Comparison of ENCODE assay signal across 8 cellular contexts in the genomic region with DNA sequence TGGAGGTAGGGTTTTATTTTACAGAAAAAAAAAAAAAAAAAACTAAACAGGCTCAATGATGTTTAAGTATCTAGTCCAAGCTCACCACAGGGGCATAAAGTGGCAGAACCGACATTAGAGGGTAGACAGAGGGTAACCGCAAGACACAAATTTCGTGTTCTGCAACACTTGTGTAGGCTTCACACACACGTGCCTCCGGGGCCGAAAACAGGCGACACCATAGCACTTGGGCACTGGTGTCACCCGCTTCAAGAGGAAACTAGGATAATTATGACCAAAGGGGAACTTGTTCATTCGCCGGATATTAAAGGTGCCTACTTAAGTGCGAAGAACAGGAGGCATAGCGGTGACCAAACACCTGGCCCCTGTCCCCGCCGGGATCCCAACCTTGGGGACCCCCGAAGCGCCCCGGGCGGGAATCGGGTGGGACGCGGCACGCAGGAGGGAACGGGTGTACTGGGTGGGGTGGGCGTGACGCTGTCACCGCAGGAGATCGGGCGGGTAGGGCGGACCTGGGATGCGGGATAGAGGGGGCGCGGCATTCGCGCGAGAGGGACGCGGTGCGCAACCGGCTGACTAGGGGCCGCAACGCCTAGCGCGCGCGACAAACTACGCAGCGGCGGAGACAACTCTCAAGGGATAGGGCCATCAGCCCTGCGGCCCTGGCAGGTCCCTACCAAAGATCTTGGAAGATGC. TPM values are rescaled to one million over a fixed set of nuclear protein-coding genes. Genes with fewer than 3 reads are reported as not detected.
DNase-seq lines count a peak whose midpoint lies in the region; ATAC-seq and TF ChIP-seq lines count a peak whose summit lies in the region.

No MANE protein-coding gene starts in this region.

- TF ChIP-seq CTCF in gastroesophageal sphincter (IDR thresholded peaks at IDR 0.05), result no peak

- WGBS in gastroesophageal sphincter (ENCODE audit: low coverage in 1 of 2), 2 donors, result 4 to 10% methylated on average over 5 to 7 of the region's 49 CpGs
- no CpG with 5 or more reads among the region's 49 CpGs for WGBS in trophoblast cell (ENCODE audit: extremely low coverage, insufficient coverage, insufficient read length)

- H2AFZ ChIP-seq in trophoblast cell (ENCODE audit: insufficient read depth, low read length, poor library complexity), result peak overlapping the region; percentile 84

- peaks cover 5 to 25% (median 10%) of the 10 kb centered on the region in 3 donors for H3K4me1 ChIP-seq in gastroesophageal sphincter
- H3K4me1 ChIP-seq in trophoblast cell (ENCODE audit: control insufficient read depth in 1 of 2, insufficient read depth in 2 of 2, low read length in 2 of 2), result peaks cover 0 to 3% of the 10 kb centered on the region in 2 experiments

- peaks cover 80% of the 10 kb centered on the region for H3K36me3 Mint-ChIP-seq in activated T-cell treated with anti-CD3 and anti-CD28 coated beads, Interleukin-2, amount 50 U/mL, for 24 hours (ENCODE audit: low read depth)

- H3K27ac ChIP-seq in gastroesophageal sphincter, result peak overlapping the region in 3 of 4 donors; percentile 77 to 80 (median 77)
- peak overlapping the region; percentile 24 for H3K27ac ChIP-seq in trophoblast cell (ENCODE audit: low read depth, low read length)

- peak overlapping the region; percentile 87 for H4K8ac ChIP-seq in trophoblast cell (ENCODE audit: low read depth, low read length)

- peak overlapping the region; percentile 52 for H2BK5ac ChIP-seq in trophoblast cell (ENCODE audit: low read depth, low read length, poor library complexity)

- peaks cover 10% of the 10 kb centered on the region for H3K79me1 ChIP-seq in trophoblast cell (ENCODE audit: low read length)

- TF ChIP-seq POLR2A in gastroesophageal sphincter (IDR thresholded peaks at IDR 0.05), result no peak

- H3K27me3 ChIP-seq in gastroesophageal sphincter, result no peaks in the 10 kb centered on the region
- H3K27me3 ChIP-seq in trophoblast cell (ENCODE audit: insufficient read depth, low read length), result no peaks in the 10 kb centered on the region

- peaks cover 53% of the 10 kb centered on the region for H3K4me1 Mint-ChIP-seq in activated T-cell treated with anti-CD3 and anti-CD28 coated beads, Interleukin-2, amount 50 U/mL, for 24 hours (ENCODE audit: low read depth)

- peak overlapping the region; percentile 77 for H3K14ac ChIP-seq in trophoblast cell (ENCODE audit: low read length)

- H4K12ac ChIP-seq in trophoblast cell (ENCODE audit: low read depth, low read length), result peak overlapping the region; percentile 71

- peak overlapping the region; percentile 82 for H4K91ac ChIP-seq in trophoblast cell (ENCODE audit: low read depth, low read length)

- peak; percentile 9 for ATAC-seq in GM18861 (IDR thresholded peaks at IDR 0.05; ENCODE audit: unreplicated experiment)
- ATAC-seq in HG03060 (IDR thresholded peaks at IDR 0.05; ENCODE audit: low read depth, unreplicated experiment), result peak; percentile 2
- ATAC-seq in gastroesophageal sphincter, result peak; percentile 4

- peak; percentile 10 for DNase-seq in Ammon's horn (ENCODE audit: low spot score)
- DNase-seq in NOMO-1 (lab: John Stamatoyannopoulos, UW; ENCODE audit: unreplicated experiment in 2 of 2), result peak; percentile 59 to 63
- DNase-seq in activated T-cell treated with anti-CD3 and anti-CD28 coated beads, Interleukin-2, amount 50 U/mL, for 24 hours, result no peak
- peak; percentile 30 to 55 for DNase-seq in trophoblast cell
- no peak for DNase-seq in inferior parietal cortex (ENCODE audit: extremely low spot score)

- H3K36me3 ChIP-seq in gastroesophageal sphincter (no peaks in the 10 kb centered on the region), trophoblast cell (ENCODE audit: control insufficient read depth in 1 of 2, insufficient read depth in 2 of 2, low read length in 2 of 2) (no peaks in the 10 kb centered on the region)

- TF ChIP-seq EP300 in gastroesophageal sphincter (IDR thresholded peaks at IDR 0.05), result no peak

- peak overlapping the region; percentile 36 for H3K18ac ChIP-seq in trophoblast cell (ENCODE audit: low read length)

- no peaks in the 10 kb centered on the region for H3K27me3 Mint-ChIP-seq in activated T-cell treated with anti-CD3 and anti-CD28 coated beads, Interleukin-2, amount 50 U/mL, for 24 hours

- H3K23ac ChIP-seq in trophoblast cell (ENCODE audit: low read length), result peak overlapping the region; percentile 14

- H3K4ac ChIP-seq in trophoblast cell (ENCODE audit: low read depth, low read length), result peak overlapping the region; percentile 63

- H2AK5ac ChIP-seq in trophoblast cell (ENCODE audit: low read length), result peak overlapping the region; percentile 23

- H3K9ac ChIP-seq in trophoblast cell (ENCODE audit: low read length), result peak overlapping the region; percentile 84

- peak overlapping the region; percentile 94 for H3K27ac Mint-ChIP-seq in activated T-cell treated with anti-CD3 and anti-CD28 coated beads, Interleukin-2, amount 50 U/mL, for 24 hours

- no peaks in the 10 kb centered on the region for H3K9me3 Mint-ChIP-seq in activated T-cell treated with anti-CD3 and anti-CD28 coated beads, Interleukin-2, amount 50 U/mL, for 24 hours

- H2BK120ac ChIP-seq in trophoblast cell (ENCODE audit: insufficient read depth, low read length, poor library complexity), result peak overlapping the region; percentile 52

- peak overlapping the region; percentile 95 for H3K4me3 Mint-ChIP-seq in activated T-cell treated with anti-CD3 and anti-CD28 coated beads, Interleukin-2, amount 50 U/mL, for 24 hours

- peak overlapping the region; percentile 96 for H3K4me2 ChIP-seq in trophoblast cell (ENCODE audit: low read length)

- H3K9me3 ChIP-seq in gastroesophageal sphincter, result no peaks in the 10 kb centered on the region
- no peaks in the 10 kb centered on the region for H3K9me3 ChIP-seq in trophoblast cell (ENCODE audit: insufficient read depth, low read depth, low read length)

- H2BK12ac ChIP-seq in trophoblast cell (ENCODE audit: low read length), result no peak overlapping the region

- H3K4me3 ChIP-seq in gastroesophageal sphincter (peak overlapping the region; percentile 51 to 94), trophoblast cell (ENCODE audit: low read depth, low read length) (peak overlapping the region; percentile 98)

- peaks cover 14% of the 10 kb centered on the region for H3K79me2 ChIP-seq in trophoblast cell (ENCODE audit: control insufficient read depth, insufficient read depth, low read length, poor library complexity)

RNA-seq across cellular contexts. Expression of a gene that starts 0.6 kb away (rescaled TPM):
- total RNA-seq in gastroesophageal sphincter, result 10 to 100 TPM in 1 of 4 donors, 1 to 10 TPM in 3; 4.7 to 12.1 (median 7.8) TPM
- 12.6 and 13.1 TPM in 2 replicates for polyA plus RNA-seq in trophoblast cell (2013)

RNA-seq across cellular contexts. Expression of a gene that starts 0.9 kb away (rescaled TPM):
- 1 to 10 TPM in 2 of 4 donors, under 1 TPM in 2; 0.93 to 6.2 (median 1.3) TPM for total RNA-seq in gastroesophageal sphincter
- polyA plus RNA-seq in trophoblast cell (2013), result 10.2 and 11.6 TPM in 2 replicates

RNA-seq across cellular contexts. Expression of a gene that starts 54.8 kb away (rescaled TPM):
- total RNA-seq in gastroesophageal sphincter, result 10 to 100 TPM; 16.4 to 32.8 (median 26.9) TPM
- polyA plus RNA-seq in trophoblast cell (2013), result 26.8 and 28.3 TPM in 2 replicates

RNA-seq across cellular contexts. Expression of a gene that starts 55.1 kb away (rescaled TPM):
- 10 to 100 TPM; 13.1 to 38.4 (median 22.3) TPM for total RNA-seq in gastroesophageal sphincter
- polyA plus RNA-seq in trophoblast cell (2013), result 8.3 and 8.9 TPM in 2 replicates

Comparison
In these comparisons a context has a peak if more than half of its experiments do, and no peak if none do; other contexts are left out.
1. DNase-seq: peak in Ammon's horn (single experiment), NOMO-1 (2 of 2) and trophoblast cell (2 of 2); none in activated T-cell treated with anti-CD3 and anti-CD28 coated beads, Interleukin-2, amount 50 U/mL, for 24 hours (single experiment) and inferior parietal cortex (single experiment).
2. Peak in every context shown above with its lines, with median percentiles within 50 percentile points of each other: ATAC-seq.